ENCODE assay signal across 16 cellular contexts in the genomic region with DNA sequence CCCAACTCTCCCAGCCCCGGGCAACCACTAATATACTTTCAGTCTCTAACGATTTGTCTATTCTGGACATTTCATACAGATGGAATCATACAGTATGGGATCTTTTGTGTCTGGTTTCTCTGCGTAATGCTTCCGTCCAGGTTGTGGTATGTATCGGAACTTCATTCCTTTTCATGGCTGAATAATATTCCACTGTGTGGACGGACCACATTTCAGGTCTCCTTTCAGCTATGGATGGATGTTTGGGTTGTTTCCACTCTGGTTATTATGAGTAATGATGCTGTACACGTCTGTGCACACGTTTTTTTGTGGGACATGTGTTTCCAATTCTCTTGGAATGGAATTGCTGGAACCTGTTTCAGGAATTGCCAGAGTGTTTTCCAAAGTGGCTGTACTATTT. TPM values are rescaled to one million over a fixed set of nuclear protein-coding genes. Genes with fewer than 3 reads are reported as not detected.
DNase-seq lines count a peak whose midpoint lies in the region; TF ChIP-seq lines count a peak whose summit lies in the region.
"Had no signal": no experiment of that assay in that cellular context is flagged by ENCODE, and none has a peak within 500 bp of the region (broad histone marks: within the 10 kb centered on the region; RNA-seq: fewer than 3 reads in every experiment).

No MANE protein-coding gene starts in this region.

- H3K36me3 ChIP-seq in HEK293 (ENCODE audit: control insufficient read depth in 2 of 2, insufficient read depth in 1 of 2, low read length in 2 of 2) (no peaks in the 10 kb centered on the region), A673 (ENCODE audit: insufficient read depth, low read length, poor library complexity, severe bottlenecking) (no peaks in the 10 kb centered on the region), SJCRH30 (no peaks in the 10 kb centered on the region)
- H3K36me3 ChIP-seq: BLaER1 had no signal

- no peak for TF ChIP-seq CTCF in AG10803 (conservative IDR thresholded peaks at IDR 0.05; ENCODE audit: low read length)
- TF ChIP-seq CTCF in HEK293 (tag by site-specific recombination; IDR thresholded peaks at IDR 0.05), result no peak
- no peak for TF ChIP-seq CTCF in fibroblast of mammary gland (conservative IDR thresholded peaks at IDR 0.05; ENCODE audit: control insufficient read depth, insufficient read depth, low read depth, low read length)
- TF ChIP-seq CTCF in A673 (conservative IDR thresholded peaks at IDR 0.05; ENCODE audit: low read depth, low read length), result no peak

- H3K27ac ChIP-seq in HEK293 (ENCODE audit: extremely low read depth, low read depth, low read length) (no peak overlapping the region), A673 (ENCODE audit: low read depth, low read length, poor library complexity, severe bottlenecking) (no peak overlapping the region), SJCRH30 (no peak overlapping the region)
- H3K27ac ChIP-seq: BLaER1, GM23248 had no signal

- H3K27me3 ChIP-seq in A673 (replicated peaks; ENCODE audit: insufficient read depth, low read depth, low read length, poor library complexity) (peaks cover 6% of the 10 kb centered on the region), SJCRH30 (no peaks in the 10 kb centered on the region)

- CTCF ChIA-PET in HEK293 (lab: Yijun Ruan, JAX), result interaction anchor here (1.1 kb wide), 1 partner anchor 97 kb away, joined by 3 read pairs; no protein-coding TSS in a partner anchor
- CTCF ChIA-PET in A673 (lab: Charles Lee), result no interaction called here

- H3K4me1 ChIP-seq in HEK293 (ENCODE audit: control insufficient read depth, insufficient read depth, low read length) (no peaks in the 10 kb centered on the region), A673 (ENCODE audit: insufficient read depth, low read length, poor library complexity, severe bottlenecking) (peaks cover 8% of the 10 kb centered on the region), SJCRH30 (no peaks in the 10 kb centered on the region)

- DNase-seq in AG10803 (ENCODE audit: low read depth) (peak; percentile 21), fibroblast of mammary gland (ENCODE audit: low read depth) (peak; percentile 37), A673 (ENCODE audit: low spot score) (no peak), germinal center (ENCODE audit: low spot score) (no peak), SJCRH30 (no peak)
- DNase-seq: ACHN; CD4-positive, CD25-positive, alpha-beta regulatory T cell; CD8-positive, alpha-beta memory T cell; DMS 273 treated with DMSO at 0.1 percent for 48 hours; DMS79; GF-D8; GM23248; H9; HFFc6 had no signal

- H3K9me3 ChIP-seq in HEK293 (ENCODE audit: control insufficient read depth, insufficient read depth, low read depth, low read length) (no peaks in the 10 kb centered on the region), A673 (ENCODE audit: low read depth, low read length, poor library complexity, severe bottlenecking) (peaks cover 5% of the 10 kb centered on the region), SJCRH30 (replicated peaks) (0 out of 2 replicates have a peak, but pooled peaks cover 4% of the 10 kb centered on the region)

- intact Hi-C loops in A673 (cut with micrococcal nuclease; ENCODE audit: unreplicated experiment), result loop anchor here (10.0 kb wide), 1 partner anchor 224 kb away; no protein-coding TSS in a partner anchor

- H3K4me3 ChIP-seq in AG10803 (ENCODE audit: low read length) (no peak overlapping the region), HEK293 (ENCODE audit: low read depth, low read length) (no peak overlapping the region), fibroblast of mammary gland (ENCODE audit: control insufficient read depth, low read depth, low read length) (no peak overlapping the region), A673 (ENCODE audit: low read depth, low read length, poor library complexity, severe bottlenecking) (no peak overlapping the region), SJCRH30 (no peak overlapping the region)
- H3K4me3 ChIP-seq: BLaER1, GM23248 had no signal

- no TSS peak for BruUV-seq in A673 (replicated peaks; lab: Mats Ljungman, UMichigan)

- POLR2A ChIA-PET in HEK293 (lab: Yijun Ruan, JAX) (no interaction called here), A673 (lab: Charles Lee; ENCODE audit: low non-redundant PET) (no interaction called here)

TF ChIP-seq in HEK293, 187 proteins besides CTCF, POLR2A, EP300 and RAD21:
- TF ChIP-seq ZNF214 (tag by site-specific recombination; IDR thresholded peaks at IDR 0.05; ENCODE audit: borderline replicate concordance), result no peak
- TF ChIP-seq, protein P1, sequence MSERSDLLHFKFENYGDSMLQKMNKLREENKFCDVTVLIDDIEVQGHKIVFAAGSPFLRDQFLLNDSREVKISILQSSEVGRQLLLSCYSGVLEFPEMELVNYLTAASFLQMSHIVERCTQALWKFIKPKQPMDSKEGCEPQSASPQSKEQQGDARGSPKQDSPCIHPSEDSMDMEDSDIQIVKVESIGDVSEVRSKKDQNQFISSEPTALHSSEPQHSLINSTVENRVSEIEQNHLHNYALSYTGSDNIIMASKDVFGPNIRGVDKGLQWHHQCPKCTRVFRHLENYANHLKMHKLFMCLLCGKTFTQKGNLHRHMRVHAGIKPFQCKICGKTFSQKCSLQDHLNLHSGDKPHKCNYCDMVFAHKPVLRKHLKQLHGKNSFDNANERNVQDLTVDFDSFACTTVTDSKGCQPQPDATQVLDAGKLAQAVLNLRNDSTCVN (tag by site-specific recombination; optimal IDR thresholded peaks at IDR 0.05), result no peak
- no peak for TF ChIP-seq KLF8 (tag by site-specific recombination; IDR thresholded peaks at IDR 0.05)
- no peak for TF ChIP-seq ZFHX2 (tag by site-specific recombination; conservative IDR thresholded peaks at IDR 0.05)
- no peak for TF ChIP-seq ZNF266 (tag by site-specific recombination; IDR thresholded peaks at IDR 0.05; ENCODE audit: low read depth)
- TF ChIP-seq, protein P2, sequence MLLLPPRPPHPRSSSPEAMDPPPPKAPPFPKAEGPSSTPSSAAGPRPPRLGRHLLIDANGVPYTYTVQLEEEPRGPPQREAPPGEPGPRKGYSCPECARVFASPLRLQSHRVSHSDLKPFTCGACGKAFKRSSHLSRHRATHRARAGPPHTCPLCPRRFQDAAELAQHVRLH (tag by site-specific recombination; IDR thresholded peaks at IDR 0.05), result 0 out of 2 replicates have a peak, but pooled peaks have one; percentile 45
- no peak for TF ChIP-seq HOXA7 (CRISPR knock-in tag; IDR thresholded peaks at IDR 0.05; ENCODE audit: borderline replicate concordance)
- TF ChIP-seq SP7 (tag by site-specific recombination; IDR thresholded peaks at IDR 0.05), result no peak
- TF ChIP-seq, protein P3, sequence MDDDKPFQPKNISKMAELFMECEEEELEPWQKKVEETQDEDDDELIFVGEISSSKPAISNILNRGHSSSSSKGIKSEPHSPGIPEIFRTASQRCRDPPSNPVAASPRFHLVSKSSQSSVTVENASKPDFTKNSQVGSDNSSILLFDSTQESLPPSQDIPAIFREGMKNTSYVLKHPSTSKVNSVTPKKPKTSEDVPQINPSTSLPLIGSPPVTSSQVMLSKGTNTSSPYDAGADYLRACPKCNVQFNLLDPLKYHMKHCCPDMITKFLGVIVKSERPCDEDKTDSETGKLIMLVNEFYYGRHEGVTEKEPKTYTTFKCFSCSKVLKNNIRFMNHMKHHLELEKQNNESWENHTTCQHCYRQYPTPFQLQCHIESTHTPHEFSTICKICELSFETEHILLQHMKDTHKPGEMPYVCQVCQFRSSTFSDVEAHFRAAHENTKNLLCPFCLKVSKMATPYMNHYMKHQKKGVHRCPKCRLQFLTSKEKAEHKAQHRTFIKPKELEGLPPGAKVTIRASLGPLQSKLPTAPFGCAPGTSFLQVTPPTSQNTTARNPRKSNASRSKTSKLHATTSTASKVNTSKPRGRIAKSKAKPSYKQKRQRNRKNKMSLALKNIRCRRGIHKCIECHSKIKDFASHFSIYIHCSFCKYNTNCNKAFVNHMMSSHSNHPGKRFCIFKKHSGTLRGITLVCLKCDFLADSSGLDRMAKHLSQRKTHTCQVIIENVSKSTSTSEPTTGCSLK (tag by site-specific recombination; IDR thresholded peaks at IDR 0.05), result no peak
- no peak for TF ChIP-seq EGR2 (tag by site-specific recombination; IDR thresholded peaks at IDR 0.05; ENCODE audit: low read depth)
- no peak for TF ChIP-seq ZNF211 (tag by site-specific recombination; IDR thresholded peaks at IDR 0.05; ENCODE audit: low read depth)
- no peak for TF ChIP-seq ZNF747 (tag by site-specific recombination; IDR thresholded peaks at IDR 0.05)
- TF ChIP-seq ZNF324 (tag by site-specific recombination; IDR thresholded peaks at IDR 0.05), result no peak
- no peak for TF ChIP-seq ZNF239 (tag by site-specific recombination; IDR thresholded peaks at IDR 0.05)
- TF ChIP-seq, protein P4, sequence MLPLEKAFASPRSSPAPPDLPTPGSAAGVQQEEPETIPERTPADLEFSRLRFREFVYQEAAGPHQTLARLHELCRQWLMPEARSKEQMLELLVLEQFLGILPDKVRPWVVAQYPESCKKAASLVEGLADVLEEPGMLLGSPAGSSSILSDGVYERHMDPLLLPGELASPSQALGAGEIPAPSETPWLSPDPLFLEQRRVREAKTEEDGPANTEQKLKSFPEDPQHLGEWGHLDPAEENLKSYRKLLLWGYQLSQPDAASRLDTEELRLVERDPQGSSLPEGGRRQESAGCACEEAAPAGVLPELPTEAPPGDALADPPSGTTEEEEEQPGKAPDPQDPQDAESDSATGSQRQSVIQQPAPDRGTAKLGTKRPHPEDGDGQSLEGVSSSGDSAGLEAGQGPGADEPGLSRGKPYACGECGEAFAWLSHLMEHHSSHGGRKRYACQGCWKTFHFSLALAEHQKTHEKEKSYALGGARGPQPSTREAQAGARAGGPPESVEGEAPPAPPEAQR (tag by site-specific recombination; IDR thresholded peaks at IDR 0.05), result no peak
- TF ChIP-seq ZNF146 (tag by site-specific recombination; IDR thresholded peaks at IDR 0.05), result peak; percentile 92

RNA-seq across cellular contexts. Expression of a gene that starts 17.4 kb away (rescaled TPM):
- 15.5 TPM in 2 replicates for total RNA-seq in A673 (2021)
- 0.02 and 0.51 TPM in 2 replicates for total RNA-seq in SJCRH30 (2014; rRNA removed; shearing (Covaris generic))

RNA-seq across cellular contexts. Expression of a gene that starts 44.5 kb away (rescaled TPM):
- 126 and 138 TPM in 2 replicates for total RNA-seq in A673 (2021)
- total RNA-seq in SJCRH30 (2014; rRNA removed; shearing (Covaris generic)), result 37.6 and 39.0 TPM in 2 replicates

RNA-seq across cellular contexts. Expression of a gene that starts 44.6 kb away (rescaled TPM):
- total RNA-seq in A673 (2021), result 48.7 and 49.9 TPM in 2 replicates
- 8.7 and 11.1 TPM in 2 replicates for total RNA-seq in SJCRH30 (2014; rRNA removed; shearing (Covaris generic))

Comparison
In these comparisons a context has a peak if more than half of its experiments do, and no peak if none do; other contexts are left out.
1. DNase-seq: peak in AG10803 (single experiment) and fibroblast of mammary gland (single experiment); none in A673 (single experiment), germinal center (single experiment) and SJCRH30 (0 of 2).
2. RNA of a gene that starts 17.4 kb away (total RNA-seq): 15.5 TPM in A673; 0.02 to 0.51 TPM in SJCRH30; every median in the first group is over 10 times any median in the second.